Comparison of ENCODE assay signal across 1 cellular context in genomic region chr14:100290607-100291304, GRCh38.
TF ChIP-seq lines count a peak whose summit lies in the region.

No MANE protein-coding gene starts in this region.

TF ChIP-seq in HepG2, 621 proteins besides CTCF, POLR2A, EP300 and RAD21 (continued from another document and continues in another):
- TF ChIP-seq ASH2L (IDR thresholded peaks at IDR 0.05; ENCODE audit: insufficient read length, low read depth, low read length) (peak; percentile 87), NR2F2 (IDR thresholded peaks at IDR 0.05; ENCODE audit: borderline replicate concordance, low read depth) (peak; percentile 63; the same call in 1 of the 2 replicates), ZNF430 (CRISPR knock-in tag; IDR thresholded peaks at IDR 0.05) (peak; percentile 95), MXD3 (CRISPR knock-in tag; IDR thresholded peaks at IDR 0.05) (no peak), ZBTB46 (CRISPR knock-in tag; IDR thresholded peaks at IDR 0.05; ENCODE audit: borderline replicate concordance) (no peak), GABPA (IDR thresholded peaks at IDR 0.05; ENCODE audit: low read depth, low read length) (no peak), GABPA (CRISPR knock-in tag; IDR thresholded peaks at IDR 0.05; ENCODE audit: low read depth) (no peak), RBAK (CRISPR knock-in tag; IDR thresholded peaks at IDR 0.05) (0 out of 2 replicates have a peak, but pooled peaks have one; percentile 62), ZBTB34 (CRISPR knock-in tag; IDR thresholded peaks at IDR 0.05) (no peak), ZNF253 (CRISPR knock-in tag; IDR thresholded peaks at IDR 0.05; ENCODE audit: borderline replicate concordance) (0 out of 2 replicates have a peak, but pooled peaks have one; percentile 52), SNRNP70 (IDR thresholded peaks at IDR 0.05; ENCODE audit: low read depth, low read length) (no peak), CREBL2 (CRISPR knock-in tag; IDR thresholded peaks at IDR 0.05; ENCODE audit: borderline replicate concordance) (no peak), NBN (conservative IDR thresholded peaks at IDR 0.05) (no peak), ZNF17 (CRISPR knock-in tag; IDR thresholded peaks at IDR 0.05) (no peak), ZHX2 (IDR thresholded peaks at IDR 0.05; ENCODE audit: low read depth) (peak; percentile 56; the same call in 1 of the 2 replicates), ZHX2 (CRISPR knock-in tag; IDR thresholded peaks at IDR 0.05; ENCODE audit: borderline replicate concordance) (no peak), KLF12 (CRISPR knock-in tag; IDR thresholded peaks at IDR 0.05; ENCODE audit: borderline replicate concordance) (no peak), ZNF329 (CRISPR knock-in tag; IDR thresholded peaks at IDR 0.05; ENCODE audit: low read depth) (0 out of 2 replicates have a peak, but pooled peaks have one; percentile 48), AGO2 (optimal IDR thresholded peaks at IDR 0.05; ENCODE audit: low read depth, low read length) (no peak), KIAA2018 (CRISPR knock-in tag; IDR thresholded peaks at IDR 0.05; ENCODE audit: borderline replicate concordance) (no peak), RELA (CRISPR knock-in tag; IDR thresholded peaks at IDR 0.05) (no peak), RXRB (CRISPR knock-in tag; IDR thresholded peaks at IDR 0.05; ENCODE audit: borderline replicate concordance) (peak; percentile 89), ZGPAT (CRISPR knock-in tag; IDR thresholded peaks at IDR 0.05) (no peak), ATM (IDR thresholded peaks at IDR 0.05; ENCODE audit: borderline replicate concordance) (no peak), ZC3H4 (CRISPR knock-in tag; IDR thresholded peaks at IDR 0.05; ENCODE audit: borderline replicate concordance) (no peak), MEF2D (CRISPR knock-in tag; IDR thresholded peaks at IDR 0.05) (peak; percentile 50; the same call in 1 of the 2 replicates), ZNF558 (CRISPR knock-in tag; IDR thresholded peaks at IDR 0.05; ENCODE audit: borderline replicate concordance) (no peak; the same call in 1 of the 2 replicates), KMT2A (CRISPR knock-in tag; IDR thresholded peaks at IDR 0.05) (no peak), NRL (CRISPR knock-in tag; IDR thresholded peaks at IDR 0.05; ENCODE audit: borderline replicate concordance) (no peak; the same call in none of the 2 replicates), HMG20A (CRISPR knock-in tag; IDR thresholded peaks at IDR 0.05; ENCODE audit: borderline replicate concordance) (peak; percentile 24; the same call in 1 of the 2 replicates), ZZZ3 (CRISPR knock-in tag; IDR thresholded peaks at IDR 0.05; ENCODE audit: borderline replicate concordance) (0 out of 2 replicates have a peak, but pooled peaks have one; percentile 39), HNF4A (CRISPR knock-in tag; IDR thresholded peaks at IDR 0.05) (peak; percentile 98), RARG (CRISPR knock-in tag; IDR thresholded peaks at IDR 0.05; ENCODE audit: low read depth) (0 out of 2 replicates have a peak, but pooled peaks have one; percentile 39), SRSF9 (IDR thresholded peaks at IDR 0.05; ENCODE audit: borderline replicate concordance, insufficient read depth, low read depth, low read length, poor library complexity, severe bottlenecking) (no peak), CSRNP1 (CRISPR knock-in tag; IDR thresholded peaks at IDR 0.05) (no peak), KLF15 (CRISPR knock-in tag; IDR thresholded peaks at IDR 0.05; ENCODE audit: borderline replicate concordance) (no peak), ZNF451 (CRISPR knock-in tag; IDR thresholded peaks at IDR 0.05) (no peak)
